Comparison of ENCODE assay signal across 21 cellular contexts in genomic region chr18:13303761-13304364, GRCh38.
"Had no signal": no experiment of that assay in that cellular context is flagged by ENCODE, and none has a peak within 500 bp of the region (broad histone marks: within the 10 kb centered on the region; RNA-seq: fewer than 3 reads in every experiment).

No MANE protein-coding gene starts in this region.

- ATAC-seq: body of pancreas; esophagus mucosa; gastrocnemius medialis; left ventricle myocardium superior; mucosa of descending colon; sciatic nerve; stimulated activated memory B cell treated with anti-CD40 and anti-IgM and Interleukin-4, amounts not matched to agents 10 μg/mL and 1 μg/mL and 100 μg/mL, for 72 hours had no signal

- H3K27me3 ChIP-seq: body of pancreas, gastrocnemius medialis, pancreas, spleen, testis had no signal

- H3K9me3 ChIP-seq: body of pancreas, gastrocnemius medialis, mucosa of descending colon, pancreas, testis had no signal

- DNase-seq: activated CD4-positive, alpha-beta T cell treated with anti-CD3 and anti-CD28 coated beads, Interleukin-2, amount 50 U/mL, for 48 hours; activated gamma-delta T cell treated with Interleukin-2 at 50 U/mL for 16 hours; activated naive CD8-positive, alpha-beta T cell treated with anti-CD3 and anti-CD28 coated beads for 36 hours; activated T-cell treated with anti-CD3 and anti-CD28 coated beads for 4 hours; amniotic stem cell; body of pancreas; caudate nucleus; gastrocnemius medialis; kidney glomerular epithelial cell; left ventricle myocardium superior; mucosa of descending colon; naive B cell; pancreas; spleen; stimulated activated CD4-positive, alpha-beta T cell treated with anti-CD3 and anti-CD28 coated beads, Interleukin-4, amount 100 ng/mL, for 4 hours; testis; WERI-Rb-1 had no signal

- H3K27ac ChIP-seq: coronary artery, gastrocnemius medialis, spleen, testis, WERI-Rb-1 had no signal

- H3K36me3 ChIP-seq: gastrocnemius medialis, pancreas, spleen, WERI-Rb-1 had no signal

- H3K4me3 ChIP-seq: body of pancreas, coronary artery, gastrocnemius medialis, mucosa of descending colon, pancreas, spleen, testis had no signal
